Comparison of ENCODE assay signal across 4 cellular contexts in the genomic region with DNA sequence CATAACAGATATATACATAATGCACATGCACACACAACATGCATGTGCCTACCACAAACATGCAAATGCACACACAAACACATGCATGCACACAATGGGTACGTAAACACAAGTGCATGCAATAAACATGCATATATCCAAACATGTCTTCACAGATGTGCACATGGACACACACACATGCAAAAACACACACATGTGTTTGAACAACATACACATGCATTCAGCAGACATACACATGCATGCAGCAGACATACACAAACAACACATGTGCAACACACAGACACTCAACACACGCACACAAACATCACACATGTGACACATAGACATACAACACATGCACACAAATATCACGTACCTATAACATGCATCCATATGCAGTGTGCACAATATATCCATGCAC.
A peak's percentile ranks its signal among the peaks of the same experiment; 100 is the strongest.
TF ChIP-seq lines count a peak whose summit lies in the region.

No MANE protein-coding gene starts in this region.

TF ChIP-seq in GM12891, 5 proteins besides CTCF, POLR2A, EP300 and RAD21:
- no peak for TF ChIP-seq POLR2AphosphoS5 (IDR thresholded peaks at IDR 0.05; ENCODE audit: low read depth, low read length)
- TF ChIP-seq POU2F2 (IDR thresholded peaks at IDR 0.05; ENCODE audit: low read depth, low read length) = no peak
- no peak for TF ChIP-seq TAF1 (IDR thresholded peaks at IDR 0.05; ENCODE audit: low read depth, low read length)
- TF ChIP-seq PAX5 (IDR thresholded peaks at IDR 0.05; ENCODE audit: insufficient read depth, low read length, severe bottlenecking) = no peak
- TF ChIP-seq SPI1 (IDR thresholded peaks at IDR 0.05; ENCODE audit: low read depth, low read length) = no peak

TF ChIP-seq in WTC11, 78 proteins besides CTCF, POLR2A, EP300 and RAD21:
- no peak for TF ChIP-seq NFATC4 (CRISPR knock-in tag; IDR thresholded peaks at IDR 0.05)
- 0 out of 2 replicates have a peak, but pooled peaks have one; percentile 45 for TF ChIP-seq NFE2L1 (CRISPR knock-in tag; IDR thresholded peaks at IDR 0.05)

TF ChIP-seq in endothelial cell of umbilical vein, 7 proteins besides CTCF, POLR2A, EP300 and RAD21:
- TF ChIP-seq MAX (IDR thresholded peaks at IDR 0.05; ENCODE audit: insufficient read depth, insufficient read length) = peak; percentile 1
- no peak for TF ChIP-seq EZH2 (IDR thresholded peaks at IDR 0.05; ENCODE audit: borderline replicate concordance, low read depth, low read length, severe bottlenecking)
TF ChIP-seq in endothelial cell of umbilical vein: peak in this region for 1.

TF ChIP-seq in HEK293T, 16 proteins besides CTCF, POLR2A, EP300 and RAD21:
- TF ChIP-seq FOXA1 (IDR thresholded peaks at IDR 0.05) (no peak), NFRKB (IDR thresholded peaks at IDR 0.05) (no peak), CTBP1 (IDR thresholded peaks at IDR 0.05; ENCODE audit: borderline replicate concordance) (no peak), HDGF (IDR thresholded peaks at IDR 0.05; ENCODE audit: borderline replicate concordance) (no peak), ELF4 (IDR thresholded peaks at IDR 0.05) (no peak), FOXM1 (IDR thresholded peaks at IDR 0.05; ENCODE audit: borderline replicate concordance) (no peak), FOXK2 (IDR thresholded peaks at IDR 0.05) (no peak), BHLHE40 (IDR thresholded peaks at IDR 0.05; ENCODE audit: borderline replicate concordance) (no peak), SUZ12 (IDR thresholded peaks at IDR 0.05) (no peak), LEF1 (IDR thresholded peaks at IDR 0.05; ENCODE audit: borderline replicate concordance) (no peak), L3MBTL2 (conservative IDR thresholded peaks at IDR 0.05) (no peak), ZNF384 (IDR thresholded peaks at IDR 0.05) (no peak)
- TF ChIP-seq, protein P1, sequence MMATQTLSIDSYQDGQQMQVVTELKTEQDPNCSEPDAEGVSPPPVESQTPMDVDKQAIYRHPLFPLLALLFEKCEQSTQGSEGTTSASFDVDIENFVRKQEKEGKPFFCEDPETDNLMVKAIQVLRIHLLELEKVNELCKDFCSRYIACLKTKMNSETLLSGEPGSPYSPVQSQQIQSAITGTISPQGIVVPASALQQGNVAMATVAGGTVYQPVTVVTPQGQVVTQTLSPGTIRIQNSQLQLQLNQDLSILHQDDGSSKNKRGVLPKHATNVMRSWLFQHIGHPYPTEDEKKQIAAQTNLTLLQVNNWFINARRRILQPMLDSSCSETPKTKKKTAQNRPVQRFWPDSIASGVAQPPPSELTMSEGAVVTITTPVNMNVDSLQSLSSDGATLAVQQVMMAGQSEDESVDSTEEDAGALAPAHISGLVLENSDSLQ (IDR thresholded peaks at IDR 0.05) = no peak
TF ChIP-seq in HEK293T: peak in this region for 0.
